Comparison of ENCODE assay signal across 17 cellular contexts in genomic region chr10:33611423-33611822, GRCh38.
DNase-seq lines count a peak whose midpoint lies in the region; ATAC-seq and TF ChIP-seq lines count a peak whose summit lies in the region.
"Had no signal": no experiment of that assay in that cellular context is flagged by ENCODE, and none has a peak within 500 bp of the region (broad histone marks: within the 10 kb centered on the region; RNA-seq: fewer than 3 reads in every experiment).

No MANE protein-coding gene starts in this region.

- H3F3A ChIP-seq in GM23248 (ENCODE audit: insufficient read depth) = peaks cover 20% of the 10 kb centered on the region

- no peaks in the 10 kb centered on the region for H4K20me1 ChIP-seq in GM23248 (ENCODE audit: insufficient read depth)
- H4K20me1 ChIP-seq: BLaER1 had no signal

- no peaks in the 10 kb centered on the region for H3K36me3 ChIP-seq in GM23248 (ENCODE audit: low read depth)
- H3K36me3 ChIP-seq in skeletal muscle tissue (ENCODE audit: control insufficient read depth in 3 of 3, insufficient read depth in 3 of 3, low read length in 3 of 3) = no peaks in the 10 kb centered on the region
- H3K36me3 ChIP-seq: BLaER1 had no signal

- no peaks in the 10 kb centered on the region for H3K9me2 ChIP-seq in GM23248 (ENCODE audit: insufficient read depth)

- in situ Hi-C loops in GM23248 (cut with MboI) = no loop called here

- H3K36me3 Mint-ChIP-seq in nephron progenitor cell (ENCODE audit: low read depth) = peaks cover 21% of the 10 kb centered on the region
- H3K36me3 Mint-ChIP-seq: CD4-positive, CD25-positive, alpha-beta regulatory T cell; CD8-positive, alpha-beta T cell had no signal

- H3K9ac ChIP-seq in GM23248 (no peak overlapping the region; the same call in 1 of the 2 replicates), skeletal muscle tissue (ENCODE audit: low read depth in 1 of 3, low read length in 3 of 3) (no peak overlapping the region)
- H3K9ac ChIP-seq: BLaER1 had no signal

- H3K27me3 Mint-ChIP-seq in nephron progenitor cell (ENCODE audit: low read depth, poor library complexity) = no peaks in the 10 kb centered on the region
- H3K27me3 Mint-ChIP-seq: B cell had no signal

- no peak for DNase-seq in GM23248
- DNase-seq in epithelial cell of prostate (ENCODE audit: low read depth, low spot score) = no peak
- DNase-seq in nephron progenitor cell = no peak
- no peak for DNase-seq in activated CD4-positive, alpha-beta T cell treated with anti-CD3 and anti-CD28 coated beads for 4 hours
- DNase-seq: Caco-2; CD4-positive, CD25-positive, alpha-beta regulatory T cell; CD8-positive, alpha-beta T cell; DMS 273 treated with DMSO at 0.1 percent for 48 hours; DMS79; GDM1; H7 had no signal

- H3K27ac ChIP-seq in GM23248 (peak overlapping the region; percentile 94), epithelial cell of prostate (peak overlapping the region; percentile 66), skeletal muscle tissue (ENCODE audit: low read depth, low read length) (peak overlapping the region; percentile 62)
- H3K27ac ChIP-seq: BLaER1, C4-2B had no signal

- H3K27me3 ChIP-seq in GM23248 (replicated peaks; ENCODE audit: insufficient read depth) (no peaks in the 10 kb centered on the region), skeletal muscle tissue (ENCODE audit: control insufficient read depth in 3 of 3, insufficient read depth in 3 of 3, low read length in 3 of 3) (no peaks in the 10 kb centered on the region)
- H3K27me3 ChIP-seq: BLaER1 had no signal

- H3K4me1 ChIP-seq in GM23248 (ENCODE audit: insufficient read depth) (peaks cover 14% of the 10 kb centered on the region), skeletal muscle tissue (ENCODE audit: control insufficient read depth in 3 of 3, insufficient read depth in 3 of 3, low read length in 3 of 3) (no peaks in the 10 kb centered on the region)
- H3K4me1 ChIP-seq: BLaER1 had no signal

- H3K4me3 ChIP-seq in GM23248 (no peak overlapping the region), skeletal muscle tissue (ENCODE audit: low read length in 3 of 3) (no peak overlapping the region)
- H3K4me3 ChIP-seq: BLaER1, GM12878 had no signal

- H3K9me3 ChIP-seq in GM23248 (ENCODE audit: low read depth) = no peaks in the 10 kb centered on the region
- peaks cover 0 to 2% (median 0%) of the 10 kb centered on the region in 3 donors for H3K9me3 ChIP-seq in skeletal muscle tissue (ENCODE audit: control insufficient read depth in 3 of 3, low read length in 3 of 3)

- no peak for ATAC-seq in HG03108 (IDR thresholded peaks at IDR 0.05; ENCODE audit: unreplicated experiment)
- ATAC-seq: CD8-positive, alpha-beta T cell had no signal

- H3K4me3 Mint-ChIP-seq in nephron progenitor cell = no peak overlapping the region
- H3K4me3 Mint-ChIP-seq: B cell; CD4-positive, CD25-positive, alpha-beta regulatory T cell; CD8-positive, alpha-beta T cell had no signal

- WGBS in GM23248 (ENCODE audit: low coverage in 1 of 2, low lambda C conversion rate in 2 of 2, missing lambda C conversion rate in 2 of 2), 2 experiments = 91 to 100% methylated on average over 1 of the region's 1 CpG

- H2AFZ ChIP-seq in GM23248 = peak overlapping the region; percentile 88; the same call in 1 of the 2 replicates

- peaks cover 17% of the 10 kb centered on the region for H3K4me1 Mint-ChIP-seq in nephron progenitor cell
- H3K4me1 Mint-ChIP-seq: B cell had no signal

- peaks cover 44% of the 10 kb centered on the region for H3K9me3 Mint-ChIP-seq in nephron progenitor cell

- no peak overlapping the region for H3K27ac Mint-ChIP-seq in nephron progenitor cell
- H3K27ac Mint-ChIP-seq: B cell; CD4-positive, CD25-positive, alpha-beta regulatory T cell; CD8-positive, alpha-beta T cell had no signal

- no peak for TF ChIP-seq CTCF in nephron progenitor cell (IDR thresholded peaks at IDR 0.05)

- H3K79me2 ChIP-seq in GM23248 (ENCODE audit: insufficient read depth) = no peaks in the 10 kb centered on the region

- peak overlapping the region; percentile 87 for H3K4me2 ChIP-seq in GM23248 (ENCODE audit: unreplicated experiment)
- H3K4me2 ChIP-seq: BLaER1 had no signal
